In the genomic region with DNA sequence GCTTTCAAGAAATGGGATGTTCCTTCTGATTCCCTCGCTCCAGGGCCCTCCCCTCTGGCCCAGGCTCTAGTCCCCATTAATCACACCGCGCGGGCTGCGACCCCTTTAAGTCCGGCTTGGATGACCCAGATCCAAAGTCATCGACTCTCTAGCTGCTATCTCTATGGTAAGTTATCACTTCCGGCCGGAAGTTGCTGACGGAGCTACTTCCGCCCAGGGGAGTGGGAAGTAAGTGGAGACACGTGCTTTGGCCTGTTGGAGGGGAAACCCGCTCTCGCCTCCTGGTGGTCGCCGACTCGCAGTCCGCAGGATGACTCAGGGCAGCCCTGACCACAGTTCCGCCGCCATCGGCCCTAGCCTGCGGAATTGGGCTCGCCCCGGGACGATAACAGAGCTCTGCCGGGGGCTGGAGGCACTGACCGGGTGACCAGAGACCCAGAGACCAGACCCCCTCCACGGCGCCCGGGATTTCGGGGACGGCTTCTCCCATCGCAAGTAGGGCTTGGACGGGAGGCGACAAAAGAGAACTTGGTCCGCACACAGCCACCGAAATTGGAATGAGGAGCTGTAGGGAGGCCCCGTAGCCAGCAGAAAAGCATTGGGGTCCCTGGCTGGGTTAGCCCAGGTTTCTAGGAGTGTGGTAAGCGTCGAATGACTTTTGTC, we compare ENCODE assay signal across 8 cellular contexts. TPM values are rescaled to one million over a fixed set of nuclear protein-coding genes. Genes with fewer than 3 reads are reported as not detected.
DNase-seq lines count a peak whose midpoint lies in the region; ATAC-seq and TF ChIP-seq lines count a peak whose summit lies in the region.

No MANE protein-coding gene starts in this region.

- TF ChIP-seq CTCF in OCI-LY7 (conservative IDR thresholded peaks at IDR 0.05; ENCODE audit: low read length): peak; percentile 81

- H3K36me3 ChIP-seq in OCI-LY7 (ENCODE audit: insufficient read depth, low read length): peaks cover 39% of the 10 kb centered on the region
- H3K36me3 ChIP-seq in mucosa of rectum (ENCODE audit: control insufficient read depth in 2 of 2, insufficient read depth in 2 of 2, low read length in 2 of 2): peaks cover 8 to 21% of the 10 kb centered on the region in 2 donors

- peak overlapping the region; percentile 83 to 87 for H3K9ac ChIP-seq in mucosa of rectum (ENCODE audit: low read depth in 1 of 2, low read length in 2 of 2)

- H2AFZ ChIP-seq in OCI-LY7 (ENCODE audit: low read length): peak overlapping the region; percentile 95

- H3K4me1 ChIP-seq in OCI-LY7 (ENCODE audit: insufficient read depth, low read length, poor library complexity, severe bottlenecking) (peaks cover 60% of the 10 kb centered on the region), mucosa of rectum (ENCODE audit: control insufficient read depth in 2 of 2, insufficient read depth in 2 of 2, low read length in 2 of 2) (peaks cover 4 to 16% of the 10 kb centered on the region in 2 donors)

- peaks cover 8% of the 10 kb centered on the region; the same call in 1 of the 2 replicates for H4K20me1 ChIP-seq in OCI-LY7 (ENCODE audit: insufficient read depth, low read length)

- peaks cover 5% of the 10 kb centered on the region for H3K27me3 Mint-ChIP-seq in IgD-negative memory B cell

- H3K4me3 Mint-ChIP-seq in IgD-negative memory B cell: peak overlapping the region; percentile 91 to 99 (median 95)

- H3K27ac ChIP-seq in OCI-LY7 (ENCODE audit: low read depth, low read length, poor library complexity, severe bottlenecking): peak overlapping the region; percentile 73
- peak overlapping the region; percentile 76 to 85 for H3K27ac ChIP-seq in mucosa of rectum (ENCODE audit: low read depth in 2 of 2, low read length in 2 of 2)

- H3K36me3 Mint-ChIP-seq in IgD-negative memory B cell: peaks cover 6% of the 10 kb centered on the region

- no peaks in the 10 kb centered on the region for H3K27me3 ChIP-seq in mucosa of rectum (ENCODE audit: control insufficient read depth in 2 of 2, insufficient read depth in 2 of 2, low read length in 2 of 2)

- peak overlapping the region; percentile 83 for H3K4me3 ChIP-seq in OCI-LY7 (ENCODE audit: low read depth, low read length, poor library complexity, severe bottlenecking)
- peak overlapping the region; percentile 90 to 97 for H3K4me3 ChIP-seq in mucosa of rectum (ENCODE audit: low read length in 2 of 2)

- peaks cover 38% of the 10 kb centered on the region for H3K79me2 ChIP-seq in OCI-LY7 (ENCODE audit: insufficient read depth, low read depth, low read length)

- H3K9me2 ChIP-seq in OCI-LY7 (ENCODE audit: insufficient read depth, low read length): no peaks in the 10 kb centered on the region

- BruUV-seq in OCI-LY7 (replicated peaks; lab: Mats Ljungman, UMichigan): no TSS peak

- peak; percentile 72 for ATAC-seq in GM21529 (IDR thresholded peaks at IDR 0.05; ENCODE audit: unreplicated experiment)

- peaks cover 25 to 31% (median 30%) of the 10 kb centered on the region in 3 donors for H3K4me1 Mint-ChIP-seq in IgD-negative memory B cell

- peak overlapping the region; percentile 77 for H3K4me2 ChIP-seq in OCI-LY7 (ENCODE audit: low read length)

- DNase-seq in DMS53 (lab: John Stamatoyannopoulos, UW) (peak; percentile 95), OCI-LY7 (ENCODE audit: low spot score) (peak; percentile 100), activated T-cell treated with anti-CD3 and anti-CD28 coated beads for 48 hours (ENCODE audit: low read depth) (peak; percentile 83), erythroblast (lab: John Stamatoyannopoulos, UW) (peak; percentile 95 to 98)
- peak; percentile 67 to 83 for DNase-seq in stimulated activated CD8-positive, alpha-beta memory T cell treated with anti-CD3 and anti-CD28 coated beads, Interleukin-4, amount 100 ng/mL, for 4 hours (ENCODE audit: low read depth in 2 of 2, low spot score in 1 of 2)

- H3K9me3 ChIP-seq in OCI-LY7 (ENCODE audit: low read length) (no peaks in the 10 kb centered on the region), mucosa of rectum (ENCODE audit: control insufficient read depth in 2 of 2, low read length in 2 of 2) (no peaks in the 10 kb centered on the region)

- TF ChIP-seq POLR2A in erythroblast (IDR thresholded peaks at IDR 0.05; ENCODE audit: low read length): peak; percentile 79

- no peaks in the 10 kb centered on the region for H3K9me3 Mint-ChIP-seq in IgD-negative memory B cell

- H3K27ac Mint-ChIP-seq in IgD-negative memory B cell: peak overlapping the region; percentile 76 to 97 (median 95)

- POLR2A ChIA-PET in OCI-LY7 (lab: Charles Lee): interaction anchor here (0.7 to 2.3 kb wide), 7 partner anchors 9 to 154 kb away, joined by 3 to 14 read pairs (median 4); partner anchors contain the start of gene SEC14L1

- intact Hi-C loops in OCI-LY7 (cut with micrococcal nuclease; ENCODE audit: unreplicated experiment): loop anchor here (1.0 to 10.0 kb wide), 7 partner anchors 52 to 776 kb away; partner anchors contain the start of genes MFSD11, SEC14L1 and SRSF2

- CTCF ChIA-PET in OCI-LY7 (lab: Charles Lee; ENCODE audit: unreplicated experiment): interaction anchor here (0.6 to 1.4 kb wide), 5 partner anchors 9 to 604 kb away, joined by 3 to 5 read pairs (median 4); no protein-coding TSS in a partner anchor

RNA-seq across cellular contexts. Expression of gene SEC14L1, which starts 52.2 kb away (rescaled TPM):
- 44.4 TPM for polyA plus RNA-seq in IgD-negative memory B cell
- 123 and 137 TPM in 2 replicates for total RNA-seq in OCI-LY7 (2014; rRNA removed; shearing (Covaris generic))
- 227 and 321 TPM in 2 replicates for total RNA-seq in OCI-LY7 (2022)

Comparison
In these comparisons a context has a peak if more than half of its experiments do, and no peak if none do; other contexts are left out.
1. Peak in every context shown above with its lines: DNase-seq, ATAC-seq, H3K4me3 ChIP-seq and H3K27ac ChIP-seq.